Comparison of ENCODE assay signal across 27 cellular contexts in genomic region chr20:41506192-41506915, GRCh38.
"Had no signal": no experiment of that assay in that cellular context is flagged by ENCODE, and none has a peak within 500 bp of the region (broad histone marks: within the 10 kb centered on the region; RNA-seq: fewer than 3 reads in every experiment).

No MANE protein-coding gene starts in this region.

- H3K36me3 ChIP-seq: Peyer's patch had no signal

- H3K27ac ChIP-seq: ascending aorta, body of pancreas, Peyer's patch, RWPE1, SJCRH30, VCaP had no signal

- H3K27me3 Mint-ChIP-seq: central memory CD8-positive, alpha-beta T cell had no signal

- H3K9me3 Mint-ChIP-seq: central memory CD8-positive, alpha-beta T cell had no signal

- H3K4me3 Mint-ChIP-seq: central memory CD8-positive, alpha-beta T cell had no signal

- ATAC-seq: body of pancreas had no signal

- H3K4me1 ChIP-seq: SJCRH30 had no signal

- H3K9me3 ChIP-seq: ascending aorta, body of pancreas, Peyer's patch, SJCRH30, SK-N-SH had no signal

- DNase-seq: activated CD4-positive, alpha-beta T cell treated with anti-CD3 and anti-CD28 coated beads, Interleukin-2, amount 50 U/mL, for 48 hours; activated CD4-positive, CD25-positive, alpha-beta regulatory T cell; activated CD8-positive, alpha-beta memory T cell treated with anti-CD3 and anti-CD28 coated beads, Interleukin-2, amount 50 U/mL, for 4 hours; activated effector memory CD4-positive, alpha-beta T cell treated with anti-CD3 and anti-CD28 coated beads, Interleukin-2, amount 50 U/mL, for 16 hours; activated naive CD4-positive, alpha-beta T cell treated with Interleukin-2 at 50 U/mL for 16 hours; body of pancreas; MG63; MV-4-11; NCI-H1092 treated with DMSO at 0.1 percent for 48 hours; NCI-H1417 treated with DMSO at 0.1 percent for 48 hours; NCI-H1694; NCI-H2029; NCI-H345; NCI-H510A treated with DMSO at 0.1 percent for 48 hours; NCI-H69; NK-92 treated with Interleukin-12 subunit alpha and Interleukin-12 subunit beta, amount 100 ng/mL, for 24 hours; OCI-M1; Peyer's patch; Right ventricle myocardium superior; SJCRH30; SK-N-SH; T-helper 1 cell had no signal

- H3K27me3 ChIP-seq: ascending aorta, body of pancreas, MG63, Peyer's patch, SJCRH30 had no signal

- H3K4me3 ChIP-seq: ascending aorta, body of pancreas, MG63, Peyer's patch, SJCRH30 had no signal

- FAIRE-seq: bronchial epithelial cell had no signal
